Comparison of ENCODE assay signal across 17 cellular contexts in the genomic region with DNA sequence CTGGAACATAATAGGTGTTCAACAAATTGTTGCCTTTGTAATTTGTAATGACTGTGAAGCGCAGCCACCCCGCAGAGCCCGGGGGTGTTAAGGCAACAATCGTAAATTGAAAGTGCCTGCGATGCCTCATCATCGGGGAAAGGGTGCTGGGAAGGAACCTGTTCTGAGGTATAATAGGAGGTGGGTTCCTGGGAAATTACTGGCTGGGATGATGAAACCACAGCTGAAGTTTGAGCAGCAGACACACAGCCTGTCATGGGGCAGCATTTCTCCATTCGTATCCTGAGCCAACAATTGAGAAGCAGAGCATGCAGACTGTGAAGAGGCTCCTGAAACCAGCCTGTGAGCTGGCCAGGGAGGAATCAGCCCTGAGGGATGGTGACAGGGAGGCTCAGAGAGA.
"Had no signal": no experiment of that assay in that cellular context is flagged by ENCODE, and none has a peak within 500 bp of the region (broad histone marks: within the 10 kb centered on the region; RNA-seq: fewer than 3 reads in every experiment).

No MANE protein-coding gene starts in this region.

- H3K9me3 ChIP-seq: gastrocnemius medialis, heart right ventricle, left lung had no signal

- H3K9me3 Mint-ChIP-seq: nephron; T-helper 2 cell treated with Interferon-gamma antibody and Interleukin-4, amounts not matched to agents 5 μg/mL and 100 μg/mL, for 36 hours had no signal

- H3K4me1 ChIP-seq: gastrocnemius medialis, heart right ventricle, left lung had no signal

- H3K27ac Mint-ChIP-seq: activated naive CD4-positive, alpha-beta T cell treated with anti-CD3 and anti-CD28 coated beads, Interleukin-2, amount 50 U/mL, for 24 hours; nephron; stimulated activated naive B cell treated with anti-CD40 and anti-IgM and Interleukin-4, amounts not matched to agents 10 μg/mL and 1 μg/mL and 100 μg/mL, for 72 hours; T-helper 2 cell treated with Interferon-gamma antibody and Interleukin-4, amounts not matched to agents 5 μg/mL and 100 μg/mL, for 36 hours had no signal

- H3K4me3 ChIP-seq: cardiac muscle cell, gastrocnemius medialis, heart right ventricle, left lung had no signal

- FAIRE-seq: endometrium, islet of Langerhans had no signal

- H3K27me3 ChIP-seq: gastrocnemius medialis, left lung had no signal

- H3K27me3 Mint-ChIP-seq: activated naive CD4-positive, alpha-beta T cell treated with anti-CD3 and anti-CD28 coated beads, Interleukin-2, amount 50 U/mL, for 24 hours had no signal

- H3K36me3 ChIP-seq: cardiac muscle cell, gastrocnemius medialis, heart right ventricle, left lung had no signal

- H3K27ac ChIP-seq: cardiac muscle cell, gastrocnemius medialis, heart right ventricle, left lung had no signal

- ATAC-seq: activated CD4-positive, CD25-positive, alpha-beta regulatory T cell treated with anti-CD3 and anti-CD28 coated beads, Interleukin-2, amount 50 U/mL, for 24 hours; gastrocnemius medialis; heart right ventricle; left lung; sciatic nerve; stimulated activated naive B cell treated with anti-CD40 and anti-IgM and Interleukin-4, amounts not matched to agents 10 μg/mL and 1 μg/mL and 100 μg/mL, for 72 hours had no signal

- DNase-seq: amygdala; gastrocnemius medialis; heart right ventricle; left lung; mesenchymal stem cell; occipital lobe; stimulated activated CD4-positive, alpha-beta T cell treated with anti-CD3 and anti-CD28 coated beads, Interleukin-2, amount 100 ng/mL, for 24 hours; stimulated activated naive B cell treated with anti-CD40 and anti-IgM and Interleukin-4, amounts not matched to agents 10 μg/mL and 1 μg/mL and 100 μg/mL, for 72 hours; trophoblast cell had no signal

- H3K4me3 Mint-ChIP-seq: activated naive CD4-positive, alpha-beta T cell treated with anti-CD3 and anti-CD28 coated beads, Interleukin-2, amount 50 U/mL, for 24 hours; nephron; stimulated activated naive B cell treated with anti-CD40 and anti-IgM and Interleukin-4, amounts not matched to agents 10 μg/mL and 1 μg/mL and 100 μg/mL, for 72 hours; T-helper 2 cell treated with Interferon-gamma antibody and Interleukin-4, amounts not matched to agents 5 μg/mL and 100 μg/mL, for 36 hours had no signal

- H3K4me1 Mint-ChIP-seq: activated naive CD4-positive, alpha-beta T cell treated with anti-CD3 and anti-CD28 coated beads, Interleukin-2, amount 50 U/mL, for 24 hours; nephron; stimulated activated naive B cell treated with anti-CD40 and anti-IgM and Interleukin-4, amounts not matched to agents 10 μg/mL and 1 μg/mL and 100 μg/mL, for 72 hours had no signal
